Comparison of ENCODE assay signal across 8 cellular contexts in the genomic region with DNA sequence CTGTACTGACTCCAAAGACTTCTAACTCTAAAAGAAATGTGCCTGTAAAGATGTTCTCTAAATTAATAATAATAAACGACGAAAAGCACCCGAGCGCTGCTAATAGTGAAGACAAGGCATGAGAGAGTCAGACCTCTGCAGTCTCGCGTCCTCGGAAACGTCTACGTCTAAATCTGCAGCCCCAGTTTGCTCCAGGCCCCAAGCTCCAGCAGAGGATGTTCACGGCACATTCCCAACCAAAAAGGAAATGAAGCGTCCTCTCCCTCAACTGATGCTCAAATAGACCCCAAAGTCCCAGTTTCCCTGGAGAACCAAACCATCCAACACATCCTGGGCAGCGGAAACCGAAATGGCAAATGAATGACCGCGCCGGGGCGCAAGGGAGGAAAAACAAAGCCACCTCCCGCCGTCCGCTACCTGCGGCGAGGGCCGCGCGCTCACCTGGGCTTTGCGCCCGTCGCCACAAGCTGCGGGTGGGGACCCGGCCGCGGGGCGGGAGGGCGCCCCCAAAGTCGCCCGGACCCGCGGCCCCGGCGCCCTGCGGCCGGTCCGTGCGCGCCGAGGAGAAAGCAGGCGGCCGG. TPM values are rescaled to one million over a fixed set of nuclear protein-coding genes. Genes with fewer than 3 reads are reported as not detected.
A peak's percentile ranks its signal among the peaks of the same experiment; 100 is the strongest.
DNase-seq lines count a peak whose midpoint lies in the region; ATAC-seq and TF ChIP-seq lines count a peak whose summit lies in the region.

No MANE protein-coding gene starts in this region.

- H3K4me2 ChIP-seq in Karpas-422 (ENCODE audit: low read depth, low read length, poor library complexity, severe bottlenecking): no peak overlapping the region

- H3K4me1 Mint-ChIP-seq in activated T-cell treated with anti-CD3 and anti-CD28 coated beads, Interleukin-2, amount 50 U/mL, for 24 hours (ENCODE audit: low read depth): peaks cover 9% of the 10 kb centered on the region

- H3K27me3 ChIP-seq in stomach smooth muscle (ENCODE audit: control insufficient read depth in 1 of 2, insufficient read depth in 2 of 2, low read length in 2 of 2) (peaks cover 11 to 23% of the 10 kb centered on the region in 2 donors), Karpas-422 (ENCODE audit: low read length) (no peaks in the 10 kb centered on the region)

- no peak overlapping the region for H3K27ac Mint-ChIP-seq in activated T-cell treated with anti-CD3 and anti-CD28 coated beads, Interleukin-2, amount 50 U/mL, for 24 hours

- no peaks in the 10 kb centered on the region for H4K20me1 ChIP-seq in Karpas-422 (ENCODE audit: insufficient read depth, low read depth, low read length)

- peaks cover 6% of the 10 kb centered on the region for H3K4me1 ChIP-seq in stomach smooth muscle (ENCODE audit: control insufficient read depth, insufficient read depth, low read length)
- H3K4me1 ChIP-seq in Karpas-422 (ENCODE audit: low read length): no peaks in the 10 kb centered on the region

- H3K27me3 Mint-ChIP-seq in activated T-cell treated with anti-CD3 and anti-CD28 coated beads, Interleukin-2, amount 50 U/mL, for 24 hours: peaks cover 84% of the 10 kb centered on the region

- ATAC-seq in HG03039 (IDR thresholded peaks at IDR 0.05; ENCODE audit: unreplicated experiment): peak; percentile 6

- peak overlapping the region; percentile 77 for H3K4me3 Mint-ChIP-seq in activated T-cell treated with anti-CD3 and anti-CD28 coated beads, Interleukin-2, amount 50 U/mL, for 24 hours

- no peak overlapping the region for H2AFZ ChIP-seq in Karpas-422 (ENCODE audit: low read length)

- H3K9me3 ChIP-seq in stomach smooth muscle (ENCODE audit: control insufficient read depth in 2 of 2, low read length in 2 of 2) (no peaks in the 10 kb centered on the region), Karpas-422 (ENCODE audit: low read length) (no peaks in the 10 kb centered on the region)

- H3K27ac ChIP-seq in stomach smooth muscle (ENCODE audit: low read length) (no peak overlapping the region), Karpas-422 (ENCODE audit: low read length) (no peak overlapping the region)

- H3K9me2 ChIP-seq in Karpas-422 (replicated peaks; ENCODE audit: insufficient read depth, low read length): no peaks in the 10 kb centered on the region

- no peaks in the 10 kb centered on the region for H3K36me3 Mint-ChIP-seq in activated T-cell treated with anti-CD3 and anti-CD28 coated beads, Interleukin-2, amount 50 U/mL, for 24 hours (ENCODE audit: low read depth)

- TF ChIP-seq CTCF in cardiac fibroblast (IDR thresholded peaks at IDR 0.05; ENCODE audit: low read depth, low read length): peak; percentile 14

- H3K36me3 ChIP-seq in stomach smooth muscle (ENCODE audit: control insufficient read depth in 2 of 2, insufficient read depth in 2 of 2, low read length in 2 of 2): no peaks in the 10 kb centered on the region
- no peaks in the 10 kb centered on the region for H3K36me3 ChIP-seq in Karpas-422 (ENCODE audit: insufficient read depth, low read length)

- peak overlapping the region; percentile 63 to 65 for H3K4me3 ChIP-seq in cardiac fibroblast (replicated peaks in 1 of 2; ENCODE audit: low read depth in 2 of 2, low read length in 2 of 2)
- peak overlapping the region; percentile 71 to 73 for H3K4me3 ChIP-seq in stomach smooth muscle (ENCODE audit: low read length in 2 of 2)
- H3K4me3 ChIP-seq in Karpas-422 (ENCODE audit: low read length): no peak overlapping the region

- DNase-seq in activated T-cell treated with anti-CD3 and anti-CD28 coated beads, Interleukin-2, amount 50 U/mL, for 24 hours: peak; percentile 36
- DNase-seq in activated T-cell treated with anti-CD3 and anti-CD28 coated beads for 4 hours (no peak), NCI-H69 (lab: John Stamatoyannopoulos, UW) (peak; percentile 87), cardiac fibroblast (ENCODE audit: low read depth in 2 of 2) (peak; percentile 45 to 53), kidney tubule cell (ENCODE audit: low spot score) (peak; percentile 46), Karpas-422 (no peak)

- no peaks in the 10 kb centered on the region for H3K9me3 Mint-ChIP-seq in activated T-cell treated with anti-CD3 and anti-CD28 coated beads, Interleukin-2, amount 50 U/mL, for 24 hours

- H3K9ac ChIP-seq in stomach smooth muscle (ENCODE audit: low read length in 2 of 2) (no peak overlapping the region), Karpas-422 (ENCODE audit: low read length) (no peak overlapping the region)

- H3K79me2 ChIP-seq in Karpas-422 (ENCODE audit: low read length): no peaks in the 10 kb centered on the region

RNA-seq across cellular contexts. Expression of gene HECW2, which starts 0.9 kb away (rescaled TPM):
- total RNA-seq in Karpas-422 (2014; rRNA removed; shearing (Covaris generic); ENCODE audit: low replicate concordance): 1.0 and 4.5 TPM in 2 replicates

RNA-seq across cellular contexts. Expression of gene CCDC150, which starts 47.1 kb away (rescaled TPM):
- total RNA-seq in Karpas-422 (2014; rRNA removed; shearing (Covaris generic); ENCODE audit: low replicate concordance): 12.5 and 31.0 TPM in 2 replicates

Comparison
In these comparisons a context has a peak if more than half of its experiments do, and no peak if none do; other contexts are left out.
1. DNase-seq: peak in activated T-cell treated with anti-CD3 and anti-CD28 coated beads, Interleukin-2, amount 50 U/mL, for 24 hours (single experiment), NCI-H69 (single experiment), cardiac fibroblast (2 of 2) and kidney tubule cell (single experiment); none in activated T-cell treated with anti-CD3 and anti-CD28 coated beads for 4 hours (single experiment) and Karpas-422 (single experiment).